Comparison of ENCODE assay signal across 19 cellular contexts in genomic region chr2:71045151-71045550, GRCh38.
"Had no signal": no experiment of that assay in that cellular context is flagged by ENCODE, and none has a peak within 500 bp of the region (broad histone marks: within the 10 kb centered on the region; RNA-seq: fewer than 3 reads in every experiment).

No MANE protein-coding gene starts in this region.

- H3K36me3 ChIP-seq: gastroesophageal sphincter, heart left ventricle, left lung, neutrophil, stomach, thyroid gland had no signal

- H3K27ac ChIP-seq: dorsolateral prefrontal cortex, epithelial cell of prostate, gastroesophageal sphincter, heart left ventricle, hepatocyte, left lung, parathyroid adenoma, stomach, thyroid gland had no signal

- H2AFZ ChIP-seq: hepatocyte, parathyroid adenoma had no signal

- H3K27me3 ChIP-seq: hepatocyte, thyroid gland had no signal

- H3K9ac ChIP-seq: parathyroid adenoma had no signal

- H3K9me3 ChIP-seq: gastroesophageal sphincter, heart left ventricle, left lung, mucosa of descending colon, neutrophil, stomach, thyroid gland had no signal

- H3K4me2 ChIP-seq: hepatocyte had no signal

- DNase-seq: dorsolateral prefrontal cortex; effector CD4-positive, alpha-beta T cell; foreskin fibroblast; heart left ventricle; left cardiac atrium; left lung; mesenchymal stem cell; mucosa of descending colon; naive B cell; stimulated activated CD4-positive, alpha-beta T cell treated with anti-CD3 and anti-CD28 coated beads, Interleukin-2, amount 100 ng/mL, for 24 hours; stimulated activated CD4-positive, alpha-beta T cell treated with anti-CD3 and anti-CD28 coated beads, Interleukin-4, amount 100 ng/mL, for 24 hours; stimulated activated naive CD4-positive, alpha-beta T cell treated with Interleukin-2 at 50 U/mL for 16 hours; stomach; thyroid gland had no signal

- H3K4me3 ChIP-seq: gastroesophageal sphincter, heart left ventricle, hepatocyte, left lung, mucosa of descending colon, stomach, thyroid gland had no signal

- H3K4me1 ChIP-seq: gastroesophageal sphincter, heart left ventricle, thyroid gland had no signal

- H3K79me2 ChIP-seq: hepatocyte, parathyroid adenoma had no signal
